ENCODE assay signal across 16 cellular contexts in genomic region chr9:94971378-94972131, GRCh38.
DNase-seq lines count a peak whose midpoint lies in the region; ATAC-seq, FAIRE-seq and TF ChIP-seq lines count a peak whose summit lies in the region.
"Had no signal": no experiment of that assay in that cellular context is flagged by ENCODE, and none has a peak within 500 bp of the region (broad histone marks: within the 10 kb centered on the region; RNA-seq: fewer than 3 reads in every experiment).

No MANE protein-coding gene starts in this region.

- no peak overlapping the region for H3K4ac ChIP-seq in mesenchymal stem cell (ENCODE audit: low read depth in 1 of 2, low read length in 2 of 2)

- CTCF ChIA-PET in K562 (lab: Yijun Ruan, JAX; ENCODE audit: low intra/inter-chr PET ratio) = no interaction called here

- no peak overlapping the region for H2BK12ac ChIP-seq in mesenchymal stem cell (ENCODE audit: low read length in 2 of 2)

- no peaks in the 10 kb centered on the region for H3K9me3 Mint-ChIP-seq in endothelial cell (ENCODE audit: unreplicated experiment)
- H3K9me3 Mint-ChIP-seq: activated T-helper 1 cell treated with anti-CD3 and anti-CD28 coated beads, Interleukin-12 subunit alpha, Interleukin-12 subunit beta, Interleukin-2, Interleukin-4 antibody, amounts not matched to agents 30 ng/mL and 10 ng/mL and 1 ng/mL, durations not matched to agents 14 hours and 24 hours and 36 hours had no signal

- no peak overlapping the region for H4K91ac ChIP-seq in mesenchymal stem cell (ENCODE audit: low read length)

- no peaks in the 10 kb centered on the region for H3K27me3 ChIP-seq in K562 (ENCODE audit: control insufficient read depth in 2 of 2, insufficient read depth in 2 of 2, low read length in 2 of 2)
- H3K27me3 ChIP-seq in mesenchymal stem cell (ENCODE audit: control insufficient read depth in 1 of 2, insufficient read depth in 1 of 2, low read length in 2 of 2) = no peaks in the 10 kb centered on the region
- H3K27me3 ChIP-seq in foreskin keratinocyte = no peaks in the 10 kb centered on the region
- H3K27me3 ChIP-seq: BE2C had no signal

- no peak overlapping the region for H2BK120ac ChIP-seq in mesenchymal stem cell (ENCODE audit: low read depth, low read length)

- peaks cover 2% of the 10 kb centered on the region for H3K27me3 Mint-ChIP-seq in endothelial cell (ENCODE audit: unreplicated experiment)

- H3K79me1 ChIP-seq in mesenchymal stem cell (replicated peaks; ENCODE audit: low read length, poor library complexity, severe bottlenecking) = peaks cover 7% of the 10 kb centered on the region

- H3K14ac ChIP-seq in mesenchymal stem cell (ENCODE audit: low read length in 2 of 2) = no peak overlapping the region

- no peak for FAIRE-seq in K562 (lab: Jason Lieb, UNC)
- FAIRE-seq: RCC 7860 had no signal

- H3K4me1 Mint-ChIP-seq in endothelial cell (ENCODE audit: unreplicated experiment) = peaks cover 22% of the 10 kb centered on the region

- H3K36me3 Mint-ChIP-seq in endothelial cell (ENCODE audit: low read depth, unreplicated experiment) = no peaks in the 10 kb centered on the region

- H4K20me1 ChIP-seq in K562 (replicated peaks; ENCODE audit: control insufficient read depth, insufficient read depth, low read length) = no peaks in the 10 kb centered on the region

- H3K9ac ChIP-seq in K562 (ENCODE audit: insufficient read depth in 1 of 2, low read depth in 2 of 2, low read length in 2 of 2) (no peak overlapping the region), mesenchymal stem cell (ENCODE audit: low read length) (no peak overlapping the region)

- no peak overlapping the region for H3K27ac ChIP-seq in K562 (ENCODE audit: extremely low read depth, low read depth, low read length)
- no peak overlapping the region for H3K27ac ChIP-seq in mesenchymal stem cell (ENCODE audit: low read length, poor library complexity, severe bottlenecking)
- no peak overlapping the region for H3K27ac ChIP-seq in foreskin keratinocyte
- H3K27ac ChIP-seq: psoas muscle had no signal

- no peaks in the 10 kb centered on the region for H3K79me2 ChIP-seq in K562 (ENCODE audit: control insufficient read depth, insufficient read depth, low read length)

- no peak for TF ChIP-seq POLR2A in K562 (conservative IDR thresholded peaks at IDR 0.05)

- BruUV-seq in K562 (replicated peaks; lab: Mats Ljungman, UMichigan) = no TSS peak

- no peak for TF ChIP-seq EP300 in K562 (IDR thresholded peaks at IDR 0.05; ENCODE audit: low read length)

- intact Hi-C loops in K562 (cut with micrococcal nuclease) = no loop called here

- no peaks in the 10 kb centered on the region; a peak in 1 of 5 replicates for H3K4me1 ChIP-seq in K562 (replicated peaks in 1 of 2; ENCODE audit: control insufficient read depth in 2 of 2, insufficient read depth in 2 of 2, low read length in 2 of 2)
- peaks cover 21% of the 10 kb centered on the region for H3K4me1 ChIP-seq in mesenchymal stem cell (ENCODE audit: control insufficient read depth, insufficient read depth, low read depth, low read length)
- H3K4me1 ChIP-seq in foreskin keratinocyte = no peaks in the 10 kb centered on the region

- no peak overlapping the region for H2BK15ac ChIP-seq in mesenchymal stem cell (ENCODE audit: low read depth, poor library complexity, severe bottlenecking)

- POLR2A ChIA-PET in K562 (lab: Yijun Ruan, JAX) = no interaction called here

- TF ChIP-seq CTCF in K562 (IDR thresholded peaks at IDR 0.05 in 2 of 3, conservative IDR thresholded peaks at IDR 0.05 in 1 of 3; ENCODE audit: insufficient read depth in 2 of 3, low read depth in 1 of 3, low read length in 3 of 3) = no peak
- TF ChIP-seq CTCF in foreskin keratinocyte (conservative IDR thresholded peaks at IDR 0.05) = no peak
- no peak for TF ChIP-seq CTCF in endothelial cell (IDR thresholded peaks at IDR 0.05; ENCODE audit: unreplicated experiment)

- in situ Hi-C loops in K562 (cut with MboI) = no loop called here

- DNase-seq in D341Med (ENCODE audit: low spot score) (peak; percentile 81), NCI-H1694 treated with DMSO at 0.1 percent for 48 hours (lab: John Stamatoyannopoulos, UW) (peak; percentile 62), K562 (ENCODE audit: extremely low read depth in 1 of 4, low spot score in 3 of 4) (no peak), mesenchymal stem cell (no peak), ecto neural progenitor cell (ENCODE audit: low spot score) (no peak), foreskin keratinocyte (no peak), endothelial cell (ENCODE audit: low spot score) (no peak)
- DNase-seq: aorta; BE2C; mucosa of descending colon; NCI-H345; psoas muscle; stimulated activated CD8-positive, alpha-beta memory T cell treated with anti-CD3 and anti-CD28 coated beads, Interleukin-4, amount 100 ng/mL, for 48 hours had no signal

- peak overlapping the region; percentile 65 for H2AK5ac ChIP-seq in mesenchymal stem cell (ENCODE audit: low read length, severe bottlenecking)

- H3K23ac ChIP-seq in mesenchymal stem cell (ENCODE audit: low read length in 2 of 2) = no peak overlapping the region

- H3K9me3 ChIP-seq in K562 (replicated peaks; ENCODE audit: control insufficient read depth, insufficient read depth, low read depth, low read length) (no peaks in the 10 kb centered on the region), mesenchymal stem cell (ENCODE audit: control insufficient read depth, low read length) (no peaks in the 10 kb centered on the region)
- H3K9me3 ChIP-seq: BE2C, mucosa of descending colon, psoas muscle had no signal

- no peaks in the 10 kb centered on the region for H3K36me3 ChIP-seq in K562 (ENCODE audit: control insufficient read depth, insufficient read depth, low read length)
- H3K36me3 ChIP-seq in mesenchymal stem cell (ENCODE audit: control insufficient read depth in 1 of 2, insufficient read depth in 2 of 2, low read depth in 1 of 2, low read length in 2 of 2) = no peaks in the 10 kb centered on the region
- H3K36me3 ChIP-seq: BE2C had no signal

- no peak overlapping the region for H3K18ac ChIP-seq in mesenchymal stem cell (ENCODE audit: low read depth in 1 of 2, low read length in 2 of 2)

- no peaks in the 10 kb centered on the region for H3K9me1 ChIP-seq in K562 (ENCODE audit: control insufficient read depth, insufficient read depth, low read length)

- no peak overlapping the region for H3K27ac Mint-ChIP-seq in endothelial cell (ENCODE audit: unreplicated experiment)
- H3K27ac Mint-ChIP-seq: activated T-helper 1 cell treated with anti-CD3 and anti-CD28 coated beads, Interleukin-12 subunit alpha, Interleukin-12 subunit beta, Interleukin-2, Interleukin-4 antibody, amounts not matched to agents 30 ng/mL and 10 ng/mL and 1 ng/mL, durations not matched to agents 14 hours and 24 hours and 36 hours had no signal

- H4K8ac ChIP-seq in mesenchymal stem cell (ENCODE audit: low read length) = no peak overlapping the region

- H2BK5ac ChIP-seq in mesenchymal stem cell (ENCODE audit: low read depth, low read length, poor library complexity, severe bottlenecking) = no peak overlapping the region

- 58% methylated on average over 13 of the region's 13 CpGs for WGBS in K562 (ENCODE audit: insufficient coverage, low coverage, missing lambda C conversion rate)
- 96% methylated on average over 13 of the region's 13 CpGs for WGBS in mesenchymal stem cell

- no peak for TF ChIP-seq RAD21 in K562 (CRISPR knock-in tag; conservative IDR thresholded peaks at IDR 0.05 in 1 of 2, IDR thresholded peaks at IDR 0.05 in 1 of 2)

- ATAC-seq in K562 (no peak), HG03139 (IDR thresholded peaks at IDR 0.05; ENCODE audit: unreplicated experiment) (no peak), foreskin keratinocyte (no peak)
- ATAC-seq: psoas muscle had no signal

- H3K4me3 Mint-ChIP-seq in endothelial cell (ENCODE audit: unreplicated experiment) = no peak overlapping the region
- H3K4me3 Mint-ChIP-seq: activated T-helper 1 cell treated with anti-CD3 and anti-CD28 coated beads, Interleukin-12 subunit alpha, Interleukin-12 subunit beta, Interleukin-2, Interleukin-4 antibody, amounts not matched to agents 30 ng/mL and 10 ng/mL and 1 ng/mL, durations not matched to agents 14 hours and 24 hours and 36 hours had no signal

- H3K4me2 ChIP-seq in K562 (ENCODE audit: insufficient read depth, low read length) = no peak overlapping the region
- H3K4me2 ChIP-seq in mesenchymal stem cell (ENCODE audit: low read length, poor library complexity, severe bottlenecking) = no peak overlapping the region

- no peak overlapping the region for H2AFZ ChIP-seq in K562 (ENCODE audit: low read depth, low read length)
- H2AFZ ChIP-seq in mesenchymal stem cell (ENCODE audit: low read depth, low read length) = no peak overlapping the region

- H3K4me3 ChIP-seq in K562 = no peak overlapping the region
- no peak overlapping the region for H3K4me3 ChIP-seq in mesenchymal stem cell (ENCODE audit: insufficient read depth in 1 of 2, low read depth in 1 of 2, low read length in 2 of 2)
- H3K4me3 ChIP-seq: mucosa of descending colon, psoas muscle had no signal

TF ChIP-seq in K562, 482 proteins besides CTCF, POLR2A, EP300 and RAD21:
- peak; percentile 58; the same call in 1 of the 2 replicates for TF ChIP-seq CBFA2T3 (IDR thresholded peaks at IDR 0.05)
- 0 out of 2 replicates have a peak, but pooled peaks have one; percentile 9 for TF ChIP-seq TAL1 (IDR thresholded peaks at IDR 0.05)
- no peak for TF ChIP-seq RBM17 (IDR thresholded peaks at IDR 0.05; ENCODE audit: borderline replicate concordance, low read depth, low read length)
- TF ChIP-seq E2F3 (CRISPR knock-in tag; IDR thresholded peaks at IDR 0.05) = no peak
- TF ChIP-seq FOXA3 (CRISPR knock-in tag; conservative IDR thresholded peaks at IDR 0.05 in 1 of 2, IDR thresholded peaks at IDR 0.05 in 1 of 2) = no peak
- no peak for TF ChIP-seq GABPB1 (CRISPR knock-in tag; IDR thresholded peaks at IDR 0.05)
- no peak for TF ChIP-seq ZNF507 (tag; conservative IDR thresholded peaks at IDR 0.05)
- TF ChIP-seq BHLHE40 (IDR thresholded peaks at IDR 0.05; ENCODE audit: low read length) = peak; percentile 63
- no peak for TF ChIP-seq BRD9 (IDR thresholded peaks at IDR 0.05; ENCODE audit: low read depth, partially characterized antibody)
- no peak for TF ChIP-seq SIN3B (IDR thresholded peaks at IDR 0.05; ENCODE audit: low read depth)
- TF ChIP-seq GABPB2 (CRISPR knock-in tag; conservative IDR thresholded peaks at IDR 0.05) = no peak
- 0 out of 2 replicates have a peak, but pooled peaks have one; percentile 8 for TF ChIP-seq CBFA2T2 (conservative IDR thresholded peaks at IDR 0.05)
- TF ChIP-seq HNRNPH1 (optimal IDR thresholded peaks at IDR 0.05; ENCODE audit: low read depth, low read length) = no peak

Comparison
In these comparisons a context has a peak if more than half of its experiments do, and no peak if none do; other contexts are left out.
1. DNase-seq: peak in D341Med (single experiment) and NCI-H1694 treated with DMSO at 0.1 percent for 48 hours (single experiment); none in K562 (0 of 4), mesenchymal stem cell (single experiment), ecto neural progenitor cell (single experiment), foreskin keratinocyte (0 of 2) and endothelial cell (single experiment).